In genomic region chr7:102285541-102286236, GRCh38 we compare ENCODE assay signal across 8 cellular contexts. TPM values are rescaled to one million over a fixed set of nuclear protein-coding genes. Genes with fewer than 3 reads are reported as not detected.
DNase-seq lines count a peak whose midpoint lies in the region; ATAC-seq and TF ChIP-seq lines count a peak whose summit lies in the region.

No MANE protein-coding gene starts in this region.

- peak overlapping the region; percentile 78 for H3K4me3 Mint-ChIP-seq in activated B cell treated with CpG ODN at 0.5 μM for 24 hours
- peak overlapping the region; percentile 61 to 79 for H3K4me3 Mint-ChIP-seq in stimulated activated naive CD8-positive, alpha-beta T cell treated with anti-CD3 and anti-CD28 coated beads, Interleukin-15, amount 100 ng/mL, for 72 hours

- ATAC-seq in HG02981 (IDR thresholded peaks at IDR 0.05; ENCODE audit: unreplicated experiment): peak; percentile 1
- no peak for ATAC-seq in activated B cell treated with CpG ODN at 0.5 μM for 24 hours (ENCODE audit: low read depth)
- ATAC-seq in stimulated activated naive CD8-positive, alpha-beta T cell treated with anti-CD3 and anti-CD28 coated beads, Interleukin-15, amount 100 ng/mL, for 72 hours: peak; percentile 41
- no peak for ATAC-seq in GM19023 (IDR thresholded peaks at IDR 0.05; ENCODE audit: unreplicated experiment)
- ATAC-seq in HG02938 (IDR thresholded peaks at IDR 0.05; ENCODE audit: unreplicated experiment): no peak
- ATAC-seq in GM19035 (IDR thresholded peaks at IDR 0.05; ENCODE audit: unreplicated experiment): no peak

- intact Hi-C loops in activated B cell treated with CpG ODN at 0.5 μM for 24 hours (cut with micrococcal nuclease): loop anchor here (1.0 to 5.0 kb wide), 3 partner anchors 32 to 182 kb away; partner anchors contain the start of gene PRKRIP1

- DNase-seq in activated B cell treated with CpG ODN at 0.5 μM for 24 hours: no peak
- no peak for DNase-seq in stimulated activated naive CD8-positive, alpha-beta T cell treated with anti-CD3 and anti-CD28 coated beads, Interleukin-15, amount 100 ng/mL, for 72 hours
- DNase-seq in CD1c-positive myeloid dendritic cell (ENCODE audit: extremely low spot score): no peak

- no peaks in the 10 kb centered on the region for H3K9me3 Mint-ChIP-seq in activated B cell treated with CpG ODN at 0.5 μM for 24 hours
- no peaks in the 10 kb centered on the region for H3K9me3 Mint-ChIP-seq in stimulated activated naive CD8-positive, alpha-beta T cell treated with anti-CD3 and anti-CD28 coated beads, Interleukin-15, amount 100 ng/mL, for 72 hours

- no peaks in the 10 kb centered on the region for H3K36me3 Mint-ChIP-seq in activated B cell treated with CpG ODN at 0.5 μM for 24 hours (ENCODE audit: low read depth)

- no peak for TF ChIP-seq CTCF in activated B cell treated with CpG ODN at 0.5 μM for 24 hours (IDR thresholded peaks at IDR 0.05)

- no peaks in the 10 kb centered on the region for H3K27me3 Mint-ChIP-seq in activated B cell treated with CpG ODN at 0.5 μM for 24 hours
- H3K27me3 Mint-ChIP-seq in stimulated activated naive CD8-positive, alpha-beta T cell treated with anti-CD3 and anti-CD28 coated beads, Interleukin-15, amount 100 ng/mL, for 72 hours: peaks cover 32% of the 10 kb centered on the region

- H3K27ac Mint-ChIP-seq in activated B cell treated with CpG ODN at 0.5 μM for 24 hours: peak overlapping the region; percentile 53
- H3K27ac Mint-ChIP-seq in stimulated activated naive CD8-positive, alpha-beta T cell treated with anti-CD3 and anti-CD28 coated beads, Interleukin-15, amount 100 ng/mL, for 72 hours: no peak overlapping the region

- H3K4me1 Mint-ChIP-seq in activated B cell treated with CpG ODN at 0.5 μM for 24 hours: peaks cover 59% of the 10 kb centered on the region
- H3K4me1 Mint-ChIP-seq in stimulated activated naive CD8-positive, alpha-beta T cell treated with anti-CD3 and anti-CD28 coated beads, Interleukin-15, amount 100 ng/mL, for 72 hours: peaks cover 47% of the 10 kb centered on the region

- CTCF ChIA-PET in activated B cell treated with CpG ODN at 0.5 μM for 24 hours (lab: Charles Lee): interaction anchor here (1.1 to 1.3 kb wide), 3 partner anchors 104 to 110 kb away, joined by 3 to 6 read pairs (median 3); partner anchors contain the start of gene PRKRIP1

- H3K4me3 ChIP-seq in iPS-18c (ENCODE audit: insufficient read depth, low read depth, low read length): peak overlapping the region; percentile 73; the same call in 1 of the 2 replicates

- peaks cover 2% of the 10 kb centered on the region for H3K9me3 ChIP-seq in iPS-18c (ENCODE audit: control insufficient read depth, insufficient read depth, low read length)

- POLR2A ChIA-PET in activated B cell treated with CpG ODN at 0.5 μM for 24 hours (lab: Charles Lee): interaction anchor here (0.5 to 6.0 kb wide), 5 partner anchors 11 to 131 kb away, joined by 3 to 180 read pairs (median 4); no protein-coding TSS in a partner anchor

RNA-seq across cellular contexts. Expression of gene SH2B2, which starts 1.0 kb away (rescaled TPM):
- 28.2 and 32.1 TPM in 2 replicates for total RNA-seq in activated B cell treated with CpG ODN at 0.5 μM for 24 hours

Comparison
In these comparisons a context has a peak if more than half of its experiments do, and no peak if none do; other contexts are left out.
1. ATAC-seq: peak in HG02981 (single experiment) and stimulated activated naive CD8-positive, alpha-beta T cell treated with anti-CD3 and anti-CD28 coated beads, Interleukin-15, amount 100 ng/mL, for 72 hours (single experiment); none in activated B cell treated with CpG ODN at 0.5 μM for 24 hours (single experiment), GM19023 (single experiment), HG02938 (single experiment) and GM19035 (single experiment).